Comparison of ENCODE assay signal across 14 cellular contexts in the genomic region with DNA sequence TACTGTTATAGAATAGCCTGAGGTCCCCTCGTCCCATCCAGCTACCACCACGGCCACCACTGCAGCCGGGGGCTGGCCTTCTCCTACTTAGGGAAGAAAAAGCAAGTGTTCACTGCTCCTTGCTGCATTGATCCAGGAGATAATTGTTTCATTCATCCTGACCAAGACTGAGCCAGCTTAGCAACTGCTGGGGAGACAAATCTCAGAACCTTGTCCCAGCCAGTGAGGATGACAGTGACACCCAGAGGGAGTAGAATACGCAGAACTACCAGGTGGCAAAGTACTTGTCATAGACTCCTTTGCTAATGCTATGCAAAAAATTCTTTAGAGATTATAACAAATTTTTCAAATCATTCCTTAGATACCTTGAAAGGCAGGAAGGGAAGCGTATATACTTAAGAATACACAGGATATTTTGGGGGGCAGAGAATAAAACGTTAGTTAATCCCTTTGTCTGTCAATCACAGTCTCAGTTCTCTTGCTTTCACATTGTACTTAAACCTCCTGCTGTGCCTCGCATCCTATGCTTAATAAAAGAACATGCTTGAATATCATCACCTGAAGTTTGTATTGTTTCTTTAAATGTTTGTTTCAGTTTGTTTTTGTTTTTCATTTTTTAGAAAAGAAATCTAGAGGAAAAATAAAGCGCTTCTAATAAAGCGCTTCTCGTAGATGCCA.
"Had no signal": no experiment of that assay in that cellular context is flagged by ENCODE, and none has a peak within 500 bp of the region (broad histone marks: within the 10 kb centered on the region; RNA-seq: fewer than 3 reads in every experiment).

No MANE protein-coding gene starts in this region.

- H3K4me3 Mint-ChIP-seq: activated CD4-positive, alpha-beta T cell treated with anti-CD3 and anti-CD28 coated beads, Interleukin-2, amount 10 ng/mL, durations not matched to agents 24 days and 14 days; activated CD8-positive, alpha-beta T cell treated with anti-CD3 and anti-CD28 coated beads for 36 hours; activated naive CD4-positive, alpha-beta T cell treated with anti-CD3 and anti-CD28 coated beads, Interleukin-2, amount 10 ng/mL, durations not matched to agents 7 days and 5 days; activated naive CD8-positive, alpha-beta T cell treated with anti-CD3 and anti-CD28 coated beads, Interleukin-2, amount 50 U/mL, for 24 hours; activated T-cell treated with anti-CD3 and anti-CD28 coated beads, Interleukin-2, amount 50 U/mL, for 4 hours; naive thymus-derived CD8-positive, alpha-beta T cell had no signal

- H3K27me3 Mint-ChIP-seq: activated CD8-positive, alpha-beta T cell treated with anti-CD3 and anti-CD28 coated beads for 36 hours; activated naive CD4-positive, alpha-beta T cell treated with anti-CD3 and anti-CD28 coated beads, Interleukin-2, amount 10 ng/mL, durations not matched to agents 7 days and 5 days; activated naive CD8-positive, alpha-beta T cell treated with anti-CD3 and anti-CD28 coated beads, Interleukin-2, amount 50 U/mL, for 24 hours; naive thymus-derived CD8-positive, alpha-beta T cell had no signal

- DNase-seq: activated CD4-positive, alpha-beta T cell treated with anti-CD3 and anti-CD28 coated beads, Interleukin-2, amount 10 ng/mL, durations not matched to agents 24 days and 14 days; activated CD4-positive, CD25-positive, alpha-beta regulatory T cell; activated CD8-positive, alpha-beta T cell treated with anti-CD3 and anti-CD28 coated beads for 36 hours; activated naive CD4-positive, alpha-beta T cell treated with anti-CD3 and anti-CD28 coated beads, Interleukin-2, amount 10 ng/mL, durations not matched to agents 7 days and 5 days; activated naive CD8-positive, alpha-beta T cell treated with anti-CD3 and anti-CD28 coated beads, Interleukin-2, amount 50 U/mL, for 24 hours; activated T-cell treated with anti-CD3 and anti-CD28 coated beads, Interleukin-2, amount 50 U/mL, for 4 hours; brain microvascular endothelial cell; central memory CD4-positive, alpha-beta T cell; effector CD4-positive, alpha-beta T cell; mesendoderm; naive thymus-derived CD8-positive, alpha-beta T cell; stimulated activated naive CD4-positive, alpha-beta T cell treated with Interleukin-2 at 50 U/mL for 16 hours; thyroid gland had no signal

- H3K27ac Mint-ChIP-seq: activated CD4-positive, alpha-beta T cell treated with anti-CD3 and anti-CD28 coated beads, Interleukin-2, amount 10 ng/mL, durations not matched to agents 24 days and 14 days; activated CD8-positive, alpha-beta T cell treated with anti-CD3 and anti-CD28 coated beads for 36 hours; activated naive CD4-positive, alpha-beta T cell treated with anti-CD3 and anti-CD28 coated beads, Interleukin-2, amount 10 ng/mL, durations not matched to agents 7 days and 5 days; activated naive CD8-positive, alpha-beta T cell treated with anti-CD3 and anti-CD28 coated beads, Interleukin-2, amount 50 U/mL, for 24 hours; naive thymus-derived CD8-positive, alpha-beta T cell had no signal

- ATAC-seq: activated CD8-positive, alpha-beta T cell treated with anti-CD3 and anti-CD28 coated beads for 36 hours; activated naive CD8-positive, alpha-beta T cell treated with anti-CD3 and anti-CD28 coated beads, Interleukin-2, amount 50 U/mL, for 24 hours; activated T-cell treated with anti-CD3 and anti-CD28 coated beads, Interleukin-2, amount 50 U/mL, for 4 hours; gastroesophageal sphincter; naive thymus-derived CD8-positive, alpha-beta T cell had no signal

- H3K36me3 Mint-ChIP-seq: activated naive CD4-positive, alpha-beta T cell treated with anti-CD3 and anti-CD28 coated beads, Interleukin-2, amount 10 ng/mL, durations not matched to agents 7 days and 5 days had no signal
